In genomic region chr6:10453596-10453995, GRCh38 we compare ENCODE assay signal across 1 cellular context.
TF ChIP-seq lines count a peak whose summit lies in the region.

No MANE protein-coding gene starts in this region.

TF ChIP-seq in A549, 52 proteins besides CTCF, POLR2A, EP300 and RAD21 (continued from another document):
- TF ChIP-seq RCOR1 (IDR thresholded peaks at IDR 0.05; ENCODE audit: low read depth, low read length) (no peak), SMC3 (IDR thresholded peaks at IDR 0.05) (no peak), E2F6 (IDR thresholded peaks at IDR 0.05; ENCODE audit: borderline replicate concordance, low read depth) (no peak), ZFP36 (IDR thresholded peaks at IDR 0.05; ENCODE audit: borderline replicate concordance, partially characterized antibody) (no peak)
